In genomic region chr13:33229446-33230177, GRCh38 we compare ENCODE assay signal across 10 cellular contexts. TPM values are rescaled to one million over a fixed set of nuclear protein-coding genes. Genes with fewer than 3 reads are reported as not detected.
DNase-seq lines count a peak whose midpoint lies in the region; ATAC-seq and FAIRE-seq lines count a peak whose summit lies in the region.
"Had no signal": no experiment of that assay in that cellular context is flagged by ENCODE, and none has a peak within 500 bp of the region (broad histone marks: within the 10 kb centered on the region; RNA-seq: fewer than 3 reads in every experiment).

No MANE protein-coding gene starts in this region.

- H3K36me3 ChIP-seq in skeletal muscle tissue (ENCODE audit: control insufficient read depth in 3 of 3, insufficient read depth in 3 of 3, low read length in 3 of 3) = peaks cover 0 to 2% (median 0%) of the 10 kb centered on the region in 3 donors

- peaks cover 24 to 42% (median 28%) of the 10 kb centered on the region in 3 donors for H3K4me1 ChIP-seq in skeletal muscle tissue (ENCODE audit: control insufficient read depth in 3 of 3, insufficient read depth in 3 of 3, low read length in 3 of 3)

- H3K27ac ChIP-seq in skeletal muscle tissue (ENCODE audit: low read depth, low read length) = peak overlapping the region; percentile 48

- no peaks in the 10 kb centered on the region for H3K9me3 ChIP-seq in skeletal muscle tissue (ENCODE audit: control insufficient read depth in 3 of 3, low read length in 3 of 3)

- no peak for FAIRE-seq in GM19239 (lab: Jason Lieb, UNC)

- DNase-seq in GM04504 (ENCODE audit: low read depth) (peak; percentile 72), astrocyte of the hippocampus (ENCODE audit: low read depth, low spot score) (peak; percentile 50), inferior parietal cortex (ENCODE audit: extremely low spot score) (peak; percentile 72), RPMI8226 (no peak), GM19239 (ENCODE audit: insufficient read length, low spot score) (no peak)
- DNase-seq in effector CD4-positive, alpha-beta T cell = no peak
- DNase-seq: activated CD4-positive, alpha-beta T cell treated with anti-CD3 and anti-CD28 coated beads for 48 hours; NCI-H1105 had no signal

- H3K9ac ChIP-seq in skeletal muscle tissue (ENCODE audit: low read depth in 1 of 3, low read length in 3 of 3) = no peak overlapping the region

- H3K27me3 ChIP-seq in skeletal muscle tissue (ENCODE audit: control insufficient read depth in 3 of 3, insufficient read depth in 3 of 3, low read length in 3 of 3) = no peaks in the 10 kb centered on the region

- H3K4me3 ChIP-seq in skeletal muscle tissue (ENCODE audit: low read length in 3 of 3) = no peak overlapping the region

- ATAC-seq in HG03135 (IDR thresholded peaks at IDR 0.05; ENCODE audit: unreplicated experiment) = no peak

RNA-seq across cellular contexts. Expression of gene STARD13, which starts 55.9 kb away (rescaled TPM):
- total RNA-seq in skeletal muscle tissue = 30.3 TPM

Comparison
In these comparisons a context has a peak if more than half of its experiments do, and no peak if none do; other contexts are left out.
1. DNase-seq: peak in GM04504 (single experiment), astrocyte of the hippocampus (single experiment) and inferior parietal cortex (single experiment); none in effector CD4-positive, alpha-beta T cell (single experiment), RPMI8226 (single experiment) and GM19239 (single experiment).